ENCODE assay signal across 10 cellular contexts in the genomic region with DNA sequence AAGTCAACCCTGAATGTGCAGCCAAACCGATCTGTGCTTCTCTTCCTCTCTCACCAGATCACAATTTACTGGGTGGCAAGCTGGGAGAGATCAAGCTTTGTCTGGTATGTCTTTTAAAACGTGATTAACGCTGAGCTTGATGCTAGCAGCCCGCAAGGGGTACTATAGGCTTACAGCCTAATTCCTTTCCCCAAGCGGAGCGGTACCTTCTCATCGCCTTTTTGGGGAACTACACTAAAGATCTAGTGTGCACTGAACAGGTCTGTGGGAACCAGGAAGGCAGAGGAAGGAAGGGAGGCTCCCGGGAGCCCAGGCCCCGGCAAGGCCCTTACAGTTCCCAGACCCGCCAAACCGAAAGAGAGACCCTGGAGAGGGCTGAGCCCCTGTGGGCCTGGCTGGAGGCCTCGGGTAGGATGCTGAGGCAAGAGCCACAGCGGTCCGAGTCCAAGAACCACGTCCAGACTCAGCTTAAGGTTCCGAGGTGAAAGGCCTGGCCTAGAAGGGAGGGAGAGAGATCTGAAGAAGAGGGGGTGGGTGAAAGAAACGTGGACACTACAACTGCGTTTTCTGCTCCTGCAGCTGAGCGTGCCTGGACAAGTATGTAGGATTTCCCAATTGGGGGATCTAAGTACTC. TPM values are rescaled to one million over a fixed set of nuclear protein-coding genes. Genes with fewer than 3 reads are reported as not detected.
A peak's percentile ranks its signal among the peaks of the same experiment; 100 is the strongest.
DNase-seq lines count a peak whose midpoint lies in the region; ATAC-seq, FAIRE-seq and TF ChIP-seq lines count a peak whose summit lies in the region.
"Had no signal": no experiment of that assay in that cellular context is flagged by ENCODE, and none has a peak within 500 bp of the region (broad histone marks: within the 10 kb centered on the region; RNA-seq: fewer than 3 reads in every experiment).

No MANE protein-coding gene starts in this region.

- H3K4me3 ChIP-seq in colonic mucosa (no peak overlapping the region), mucosa of stomach (ENCODE audit: low read length) (peak overlapping the region; percentile 0)

- H3K9ac ChIP-seq in colonic mucosa (ENCODE audit: low read depth in 2 of 2, low read length in 2 of 2) (peak overlapping the region in 1 of 2 donors; percentile 34), mucosa of stomach (ENCODE audit: low read length) (peak overlapping the region; percentile 51)

- H3K9me3 ChIP-seq in colonic mucosa (no peaks in the 10 kb centered on the region), mucosa of stomach (ENCODE audit: control insufficient read depth, low read length) (no peaks in the 10 kb centered on the region)

- no peak overlapping the region for H3K27ac Mint-ChIP-seq in activated naive CD8-positive, alpha-beta T cell
- no peak overlapping the region for H3K27ac Mint-ChIP-seq in activated naive CD8-positive, alpha-beta T cell treated with anti-CD3 and anti-CD28 coated beads, Interleukin-2, amount 50 U/mL, for 24 hours
- H3K27ac Mint-ChIP-seq in type B pancreatic cell, result peak overlapping the region; percentile 41
- H3K27ac Mint-ChIP-seq: activated CD8-positive, alpha-beta memory T cell treated with anti-CD3 and anti-CD28 coated beads, Interleukin-2, amount 10 ng/mL, durations not matched to agents 7 days and 5 days had no signal

- no peaks in the 10 kb centered on the region for H3K36me3 ChIP-seq in colonic mucosa
- H3K36me3 ChIP-seq in mucosa of stomach (ENCODE audit: control insufficient read depth, insufficient read depth, low read length), result no peaks in the 10 kb centered on the region

- H3K36me3 Mint-ChIP-seq in activated naive CD8-positive, alpha-beta T cell, result no peaks in the 10 kb centered on the region
- no peaks in the 10 kb centered on the region for H3K36me3 Mint-ChIP-seq in activated naive CD8-positive, alpha-beta T cell treated with anti-CD3 and anti-CD28 coated beads, Interleukin-2, amount 50 U/mL, for 24 hours (ENCODE audit: low read depth)
- H3K36me3 Mint-ChIP-seq in type B pancreatic cell, result no peaks in the 10 kb centered on the region

- peaks cover 61% of the 10 kb centered on the region for H3K27me3 ChIP-seq in colonic mucosa
- peaks cover 84% of the 10 kb centered on the region for H3K27me3 ChIP-seq in mucosa of stomach (ENCODE audit: control insufficient read depth, insufficient read depth, low read length)

- peaks cover 26% of the 10 kb centered on the region for H3K4me1 Mint-ChIP-seq in activated naive CD8-positive, alpha-beta T cell (ENCODE audit: low read depth)
- peaks cover 13% of the 10 kb centered on the region for H3K4me1 Mint-ChIP-seq in activated naive CD8-positive, alpha-beta T cell treated with anti-CD3 and anti-CD28 coated beads, Interleukin-2, amount 50 U/mL, for 24 hours
- H3K4me1 Mint-ChIP-seq in type B pancreatic cell (ENCODE audit: unreplicated experiment), result peaks cover 42% of the 10 kb centered on the region

- H3K9me3 Mint-ChIP-seq in activated naive CD8-positive, alpha-beta T cell (ENCODE audit: low read depth), result no peaks in the 10 kb centered on the region
- H3K9me3 Mint-ChIP-seq in activated naive CD8-positive, alpha-beta T cell treated with anti-CD3 and anti-CD28 coated beads, Interleukin-2, amount 50 U/mL, for 24 hours, result no peaks in the 10 kb centered on the region
- no peaks in the 10 kb centered on the region for H3K9me3 Mint-ChIP-seq in type B pancreatic cell

- peaks cover 51% of the 10 kb centered on the region for H3K27me3 Mint-ChIP-seq in activated naive CD8-positive, alpha-beta T cell
- peaks cover 69% of the 10 kb centered on the region for H3K27me3 Mint-ChIP-seq in activated naive CD8-positive, alpha-beta T cell treated with anti-CD3 and anti-CD28 coated beads, Interleukin-2, amount 50 U/mL, for 24 hours
- peaks cover 65% of the 10 kb centered on the region for H3K27me3 Mint-ChIP-seq in type B pancreatic cell

- no peak for DNase-seq in activated naive CD8-positive, alpha-beta T cell treated with anti-CD3 and anti-CD28 coated beads, Interleukin-2, amount 50 U/mL, for 24 hours
- DNase-seq in colonic mucosa (no peak), type B pancreatic cell (ENCODE audit: extremely low spot score, unreplicated experiment) (no peak), foreskin melanocyte (no peak), germinal center (ENCODE audit: low spot score) (no peak), GM12891 (ENCODE audit: insufficient read length, low spot score) (no peak)
- DNase-seq: activated CD8-positive, alpha-beta memory T cell treated with anti-CD3 and anti-CD28 coated beads, Interleukin-2, amount 10 ng/mL, durations not matched to agents 7 days and 5 days; NCI-H1694 had no signal

- peak overlapping the region; percentile 52 for H3K27ac ChIP-seq in colonic mucosa

- intact Hi-C loops in colonic mucosa (cut with DNase I), result no loop called here

- no peak for TF ChIP-seq POLR2A in GM12891 (IDR thresholded peaks at IDR 0.05; ENCODE audit: low read depth, low read length)

- no peak for FAIRE-seq in GM12891 (lab: Jason Lieb, UNC)

- H3K4me3 Mint-ChIP-seq in activated naive CD8-positive, alpha-beta T cell, result peak overlapping the region; percentile 71
- no peak overlapping the region for H3K4me3 Mint-ChIP-seq in activated naive CD8-positive, alpha-beta T cell treated with anti-CD3 and anti-CD28 coated beads, Interleukin-2, amount 50 U/mL, for 24 hours
- H3K4me3 Mint-ChIP-seq in type B pancreatic cell, result peak overlapping the region; percentile 82
- H3K4me3 Mint-ChIP-seq: activated CD8-positive, alpha-beta memory T cell treated with anti-CD3 and anti-CD28 coated beads, Interleukin-2, amount 10 ng/mL, durations not matched to agents 7 days and 5 days had no signal

- ATAC-seq in activated naive CD8-positive, alpha-beta T cell treated with anti-CD3 and anti-CD28 coated beads, Interleukin-2, amount 50 U/mL, for 24 hours, result no peak
- ATAC-seq: activated CD8-positive, alpha-beta memory T cell treated with anti-CD3 and anti-CD28 coated beads, Interleukin-2, amount 10 ng/mL, durations not matched to agents 7 days and 5 days had no signal

- H3K4me1 ChIP-seq in colonic mucosa (peaks cover 6% of the 10 kb centered on the region), mucosa of stomach (ENCODE audit: control insufficient read depth, insufficient read depth, low read length) (peaks cover 21% of the 10 kb centered on the region)

- TF ChIP-seq CTCF in colonic mucosa (IDR thresholded peaks at IDR 0.05) (no peak), type B pancreatic cell (conservative IDR thresholded peaks at IDR 0.05) (no peak)

TF ChIP-seq in GM12891, 5 proteins besides CTCF, POLR2A, EP300 and RAD21:
- no peak for TF ChIP-seq TAF1 (IDR thresholded peaks at IDR 0.05; ENCODE audit: low read depth, low read length)
- no peak for TF ChIP-seq PAX5 (IDR thresholded peaks at IDR 0.05; ENCODE audit: insufficient read depth, low read length, severe bottlenecking)
- no peak for TF ChIP-seq POLR2AphosphoS5 (IDR thresholded peaks at IDR 0.05; ENCODE audit: low read depth, low read length)
- TF ChIP-seq POU2F2 (IDR thresholded peaks at IDR 0.05; ENCODE audit: low read depth, low read length), result no peak
- TF ChIP-seq SPI1 (IDR thresholded peaks at IDR 0.05; ENCODE audit: low read depth, low read length), result no peak

RNA-seq across cellular contexts. Expression of a gene that starts 2.7 kb away (rescaled TPM):
- total RNA-seq in colonic mucosa, result 1 to 10 TPM in 1 of 2 donors, under 1 TPM in 1; 0.69 to 2.4 TPM
- 1.8 and 19.0 TPM in 2 replicates for total RNA-seq in type B pancreatic cell (ENCODE audit: low replicate concordance)
- polyA plus RNA-seq in GM12891 (2012; ENCODE audit: low read depth, missing spikeins), result 0.49 TPM
- total RNA-seq: activated CD8-positive, alpha-beta memory T cell treated with anti-CD3 and anti-CD28 coated beads, Interleukin-2, amount 10 ng/mL, durations not matched to agents 7 days and 5 days had no signal

RNA-seq across cellular contexts. Expression of a gene that starts 4.7 kb away (rescaled TPM):
- total RNA-seq in colonic mucosa (1 to 10 TPM; 2.7 to 2.9 TPM), type B pancreatic cell (ENCODE audit: low replicate concordance) (6.6 and 126 TPM in 2 replicates)
- not detected for polyA plus RNA-seq in GM12891 (2012; ENCODE audit: low read depth, missing spikeins)
- total RNA-seq: activated CD8-positive, alpha-beta memory T cell treated with anti-CD3 and anti-CD28 coated beads, Interleukin-2, amount 10 ng/mL, durations not matched to agents 7 days and 5 days had no signal
